8 cellular contexts compared by ENCODE assay signal in the genomic region with DNA sequence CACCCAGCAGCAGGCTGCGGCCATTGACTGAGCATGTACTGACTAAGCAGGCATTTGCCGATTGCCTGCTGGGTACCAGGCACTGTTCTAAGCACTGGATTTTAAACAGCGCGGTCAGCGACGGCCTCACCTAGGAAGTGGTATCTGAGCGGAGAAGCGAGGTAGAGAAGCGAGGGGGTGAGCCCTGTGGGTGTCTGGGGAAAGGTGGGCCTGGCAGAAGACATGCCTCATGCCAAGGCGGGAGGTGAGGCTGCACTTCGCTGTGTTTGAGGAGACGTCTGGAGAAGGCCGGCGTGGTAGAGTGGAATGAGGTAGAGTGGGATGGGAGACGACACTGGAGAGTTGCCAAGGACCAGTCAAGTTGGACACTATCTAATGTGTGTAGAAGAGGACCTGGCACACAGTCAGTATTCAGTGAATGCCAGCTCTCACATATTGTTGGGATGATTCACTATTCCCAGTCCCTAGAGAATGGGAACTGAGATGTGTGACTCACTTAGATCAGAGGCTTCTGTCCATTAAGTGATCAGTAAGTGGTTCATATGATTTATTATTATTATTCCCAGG. TPM values are rescaled to one million over a fixed set of nuclear protein-coding genes. Genes with fewer than 3 reads are reported as not detected.
DNase-seq lines count a peak whose midpoint lies in the region; TF ChIP-seq lines count a peak whose summit lies in the region.

No MANE protein-coding gene starts in this region.

- no peaks in the 10 kb centered on the region for H3K9me3 ChIP-seq in WERI-Rb-1 (ENCODE audit: severe bottlenecking)

- H3K27ac ChIP-seq in WERI-Rb-1 = no peak overlapping the region

- intact Hi-C loops in lower leg skin (cut with DNase I; ENCODE audit: low total_unique reads) = no loop called here

- DNase-seq in AG20443 (ENCODE audit: low spot score) (peak; percentile 42), HS-5 (ENCODE audit: low read depth) (peak; percentile 96), amniotic stem cell (lab: John Stamatoyannopoulos, UW) (peak; percentile 34), kidney glomerular epithelial cell (lab: John Stamatoyannopoulos, UW) (peak; percentile 96), lower leg skin (ENCODE audit: low spot score in 2 of 2) (no peak), WERI-Rb-1 (no peak)
- no peak for DNase-seq in stimulated activated CD4-positive, alpha-beta T cell treated with anti-CD3 and anti-CD28 coated beads, Interleukin-2, amount 100 ng/mL, for 24 hours
- no peak for DNase-seq in stimulated activated CD4-positive, alpha-beta T cell treated with anti-CD3 and anti-CD28 coated beads, Interleukin-12 subunit alpha, Interleukin-12 subunit beta, amount 100 ng/mL, for 4 hours

- TF ChIP-seq CTCF in lower leg skin (IDR thresholded peaks at IDR 0.05) (no peak), WERI-Rb-1 (IDR thresholded peaks at IDR 0.05; ENCODE audit: low read depth, low read length) (no peak)

- peaks cover 9% of the 10 kb centered on the region for H3K36me3 ChIP-seq in WERI-Rb-1

- WGBS in lower leg skin, 2 donors = 67 to 74% methylated on average over 15 of the region's 15 CpGs

- no peaks in the 10 kb centered on the region for H3K27me3 ChIP-seq in WERI-Rb-1 (ENCODE audit: insufficient read depth, low read depth, severe bottlenecking)

- TF ChIP-seq POLR2A in lower leg skin (IDR thresholded peaks at IDR 0.05) = no peak

- H3K4me3 ChIP-seq in lower leg skin (ENCODE audit: low read depth, poor library complexity, severe bottlenecking) = no peak overlapping the region
- H3K4me3 ChIP-seq in WERI-Rb-1 (ENCODE audit: low read depth, low read length) = no peak overlapping the region

RNA-seq across cellular contexts. Expression of a gene that starts 14.4 kb away (rescaled TPM):
- 1 to 10 TPM in 3 of 4 donors, under 1 TPM in 1; 0.79 to 3.7 (median 2.2) TPM for total RNA-seq in lower leg skin

RNA-seq across cellular contexts. Expression of a gene that starts 22.6 kb away (rescaled TPM):
- 10 to 100 TPM; 13.9 to 22.9 (median 18.8) TPM for total RNA-seq in lower leg skin

Comparison
In these comparisons a context has a peak if more than half of its experiments do, and no peak if none do; other contexts are left out.
1. DNase-seq: peak in AG20443 (single experiment), HS-5 (single experiment), amniotic stem cell (single experiment) and kidney glomerular epithelial cell (single experiment); none in stimulated activated CD4-positive, alpha-beta T cell treated with anti-CD3 and anti-CD28 coated beads, Interleukin-2, amount 100 ng/mL, for 24 hours (0 of 2), lower leg skin (0 of 2), WERI-Rb-1 (single experiment) and stimulated activated CD4-positive, alpha-beta T cell treated with anti-CD3 and anti-CD28 coated beads, Interleukin-12 subunit alpha, Interleukin-12 subunit beta, amount 100 ng/mL, for 4 hours (single experiment).